In the genomic region with DNA sequence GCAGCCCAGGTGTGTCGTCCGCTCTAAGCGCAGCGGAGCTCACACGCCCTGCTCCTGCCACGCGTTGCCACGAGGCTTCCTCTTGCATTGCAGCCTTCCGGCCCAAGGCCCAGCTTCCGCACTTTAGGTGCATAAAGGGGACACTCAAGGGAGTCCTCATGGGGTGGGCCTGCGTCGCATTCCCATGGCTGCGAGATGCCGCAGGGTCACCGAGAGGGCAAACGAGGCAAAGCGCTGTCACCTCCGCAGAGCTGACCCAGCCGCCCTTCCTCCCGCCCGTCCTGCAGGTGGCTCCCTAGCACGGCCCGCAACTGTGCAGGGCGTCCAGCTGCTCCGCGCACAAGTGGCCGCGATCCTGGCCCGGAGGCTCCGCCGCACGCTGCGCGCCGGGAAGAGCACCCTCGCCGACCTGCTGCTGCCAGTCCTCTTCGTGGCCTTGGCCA, we compare ENCODE assay signal across 15 cellular contexts.
"Had no signal": no experiment of that assay in that cellular context is flagged by ENCODE, and none has a peak within 500 bp of the region (broad histone marks: within the 10 kb centered on the region; RNA-seq: fewer than 3 reads in every experiment).

No MANE protein-coding gene starts in this region.

- DNase-seq: activated CD4-positive, alpha-beta T cell treated with anti-CD3 and anti-CD28 coated beads for 4 hours; activated naive CD4-positive, alpha-beta T cell treated with anti-CD3 and anti-CD28 coated beads for 36 hours; foreskin melanocyte; naive thymus-derived CD4-positive, alpha-beta T cell; nucleus accumbens; stimulated activated CD4-positive, alpha-beta T cell treated with anti-CD3 and anti-CD28 coated beads, Interleukin-2, amount 100 ng/mL, for 24 hours; stimulated activated naive CD4-positive, alpha-beta T cell; substantia nigra; T-helper 1 cell had no signal

- H3K27me3 ChIP-seq: cardiac muscle cell, heart left ventricle had no signal

- H3K4me1 ChIP-seq: heart left ventricle, prostate gland had no signal

- H3K36me3 ChIP-seq: cardiac muscle cell, heart left ventricle, prostate gland had no signal

- H3K4me3 ChIP-seq: cardiac muscle cell, heart left ventricle, lung, prostate gland had no signal

- H3K9me3 ChIP-seq: heart left ventricle, prostate gland had no signal

- H3K27ac ChIP-seq: cardiac muscle cell, heart left ventricle, prostate gland, VCaP had no signal

- ATAC-seq: naive thymus-derived CD4-positive, alpha-beta T cell; sciatic nerve had no signal
